7 cellular contexts compared by ENCODE assay signal in genomic region chr13:48579167-48579918, GRCh38.
DNase-seq lines count a peak whose midpoint lies in the region; ATAC-seq and TF ChIP-seq lines count a peak whose summit lies in the region.

No MANE protein-coding gene starts in this region.

- DNase-seq in RWPE2 (ENCODE audit: low spot score) (no peak), midbrain (lab: John Stamatoyannopoulos, UW) (peak; percentile 44), NCI-H524 treated with DMSO at 0.1 percent for 48 hours (lab: John Stamatoyannopoulos, UW) (no peak)
- no peak for DNase-seq in stimulated activated effector memory CD8-positive, alpha-beta T cell treated with anti-CD3 and anti-CD28 coated beads, Interleukin-12 subunit alpha, Interleukin-12 subunit beta, amount 100 ng/mL, for 72 hours (ENCODE audit: low spot score in 2 of 2)
- no peak for DNase-seq in activated CD4-positive, alpha-beta T cell treated with anti-CD3 and anti-CD28 coated beads, Interleukin-2, amount 50 U/mL, for 1 hour

- H3K4me3 Mint-ChIP-seq in stimulated activated effector memory CD8-positive, alpha-beta T cell treated with anti-CD3 and anti-CD28 coated beads, Interleukin-12 subunit alpha, Interleukin-12 subunit beta, amount 100 ng/mL, for 72 hours = no peak overlapping the region

- H3K4me1 Mint-ChIP-seq in stimulated activated effector memory CD8-positive, alpha-beta T cell treated with anti-CD3 and anti-CD28 coated beads, Interleukin-12 subunit alpha, Interleukin-12 subunit beta, amount 100 ng/mL, for 72 hours = peaks cover 20% of the 10 kb centered on the region

- H3K36me3 Mint-ChIP-seq in stimulated activated effector memory CD8-positive, alpha-beta T cell treated with anti-CD3 and anti-CD28 coated beads, Interleukin-12 subunit alpha, Interleukin-12 subunit beta, amount 100 ng/mL, for 72 hours = no peaks in the 10 kb centered on the region

- no peak overlapping the region for H3K27ac Mint-ChIP-seq in stimulated activated effector memory CD8-positive, alpha-beta T cell treated with anti-CD3 and anti-CD28 coated beads, Interleukin-12 subunit alpha, Interleukin-12 subunit beta, amount 100 ng/mL, for 72 hours

- ATAC-seq in HG03025 (IDR thresholded peaks at IDR 0.05; ENCODE audit: low FRiP score, unreplicated experiment) = peak; percentile 66
- peak; percentile 25; the same call in 1 of the 3 replicates for ATAC-seq in RWPE2 (ENCODE audit: low read depth)
- ATAC-seq in stimulated activated effector memory CD8-positive, alpha-beta T cell treated with anti-CD3 and anti-CD28 coated beads, Interleukin-12 subunit alpha, Interleukin-12 subunit beta, amount 100 ng/mL, for 72 hours = no peak

- H3K27me3 ChIP-seq in RWPE2 (ENCODE audit: insufficient read depth, poor library complexity, severe bottlenecking) = no peaks in the 10 kb centered on the region

- no peaks in the 10 kb centered on the region for H3K9me3 ChIP-seq in RWPE2 (ENCODE audit: severe bottlenecking)

- no peak overlapping the region for H3K4me3 ChIP-seq in RWPE2 (ENCODE audit: severe bottlenecking)

- H3K9me3 Mint-ChIP-seq in stimulated activated effector memory CD8-positive, alpha-beta T cell treated with anti-CD3 and anti-CD28 coated beads, Interleukin-12 subunit alpha, Interleukin-12 subunit beta, amount 100 ng/mL, for 72 hours = no peaks in the 10 kb centered on the region

- no peaks in the 10 kb centered on the region for H3K36me3 ChIP-seq in RWPE2 (ENCODE audit: low read depth)

- H3K27ac ChIP-seq in RWPE2 (ENCODE audit: poor library complexity, severe bottlenecking) = peak overlapping the region; percentile 13

- no peak for TF ChIP-seq CTCF in RWPE2 (IDR thresholded peaks at IDR 0.05; ENCODE audit: poor library complexity, severe bottlenecking)

- peaks cover 8% of the 10 kb centered on the region for H3K4me1 ChIP-seq in RWPE2 (ENCODE audit: insufficient read depth, poor library complexity, severe bottlenecking)

- TF ChIP-seq POLR2A in GM19193 (IDR thresholded peaks at IDR 0.05; ENCODE audit: extremely low read depth, insufficient read depth, insufficient read length) = peak; percentile 9
